23 cellular contexts compared by ENCODE assay signal in the genomic region with DNA sequence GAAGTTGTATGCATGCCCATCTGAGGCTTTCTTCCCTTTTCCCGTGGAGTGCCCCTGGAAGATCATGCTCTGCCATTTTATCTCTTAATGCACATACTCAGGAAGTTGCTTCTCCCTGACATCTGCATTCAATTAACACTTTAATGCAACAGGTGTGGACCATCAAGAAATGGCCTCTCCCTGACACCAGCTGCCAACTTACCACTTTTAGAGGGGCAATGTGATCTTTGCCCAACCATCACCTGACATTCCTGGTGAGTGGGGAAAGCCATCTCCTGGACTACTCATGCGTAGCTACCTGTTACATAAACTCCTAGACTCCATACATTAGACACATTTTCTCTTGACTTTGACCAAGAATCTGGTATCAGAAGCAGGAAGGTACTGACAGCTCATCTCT.
DNase-seq lines count a peak whose midpoint lies in the region; FAIRE-seq and TF ChIP-seq lines count a peak whose summit lies in the region.
"Had no signal": no experiment of that assay in that cellular context is flagged by ENCODE, and none has a peak within 500 bp of the region (broad histone marks: within the 10 kb centered on the region; RNA-seq: fewer than 3 reads in every experiment).

No MANE protein-coding gene starts in this region.

- CTCF ChIA-PET in H1 (lab: Charles Lee; ENCODE audit: partially characterized antibody): interaction anchor here (0.6 to 1.2 kb wide), 2 partner anchors 88 to 160 kb away, joined by 3 to 4 read pairs; no protein-coding TSS in a partner anchor

- TF ChIP-seq CTCF in H1 (IDR thresholded peaks at IDR 0.05; ENCODE audit: control extremely low read depth in 1 of 3, insufficient read depth in 1 of 3, low read depth in 1 of 3, low read length in 3 of 3) (no peak), endodermal cell (conservative IDR thresholded peaks at IDR 0.05) (no peak)

- H3K4me1 ChIP-seq in H1 (replicated peaks in 1 of 4; ENCODE audit: control insufficient read depth in 3 of 4, insufficient read depth in 4 of 4, low read length in 3 of 4) (peaks cover 0 to 7% (median 2%) of the 10 kb centered on the region in 4 experiments; a peak in 3 of 7 replicates), endodermal cell (ENCODE audit: control insufficient read depth, insufficient read depth, low read length) (no peaks in the 10 kb centered on the region)
- H3K4me1 ChIP-seq: A549; BE2C; BLaER1 treated with 17β-estradiol and CSF1 and Interleukin-3, amounts not matched to agents 10 nM and 100 nM; HAP-1 had no signal

- TF ChIP-seq RAD21 in H1 (IDR thresholded peaks at IDR 0.05 in 1 of 2, conservative IDR thresholded peaks at IDR 0.05 in 1 of 2; ENCODE audit: low read depth in 2 of 2, low read length in 2 of 2): no peak

- no peak overlapping the region for H2BK5ac ChIP-seq in H1 (ENCODE audit: low read depth, low read length)

- no peak overlapping the region for H3K4ac ChIP-seq in H1 (replicated peaks; ENCODE audit: insufficient read length, low read depth, low read length)

- H2BK12ac ChIP-seq in H1 (ENCODE audit: low read depth, low read length): no peak overlapping the region

- H3K4me3 Mint-ChIP-seq in endodermal cell: no peak overlapping the region
- H3K4me3 Mint-ChIP-seq: CD14-positive monocyte; CD4-positive, alpha-beta T cell; CD8-positive, alpha-beta memory T cell had no signal

- no peak for TF ChIP-seq EP300 in H1 (IDR thresholded peaks at IDR 0.05; ENCODE audit: borderline replicate concordance in 1 of 2, low read depth in 2 of 2, low read length in 2 of 2)

- H4K20me1 ChIP-seq in H1 (replicated peaks in 1 of 2; ENCODE audit: control insufficient read depth in 1 of 2, insufficient read depth in 2 of 2, low read length in 2 of 2): no peaks in the 10 kb centered on the region
- H4K20me1 ChIP-seq: BLaER1 treated with 17β-estradiol and CSF1 and Interleukin-3, amounts not matched to agents 10 nM and 100 nM had no signal

- H2AK5ac ChIP-seq in H1 (ENCODE audit: low read depth, low read length): no peak overlapping the region

- no peak overlapping the region for H3K18ac ChIP-seq in H1 (ENCODE audit: extremely low read depth, low read length)

- H3K14ac ChIP-seq in H1 (ENCODE audit: insufficient read length): no peak overlapping the region

- no peak overlapping the region for H2BK20ac ChIP-seq in H1 (ENCODE audit: low read length)

- H3K9ac ChIP-seq in H1 (replicated peaks in 1 of 4; ENCODE audit: extremely low read depth in 1 of 4, low read depth in 3 of 4, low read length in 3 of 4) (no peak overlapping the region), endodermal cell (ENCODE audit: extremely low read depth, low read length, poor library complexity, severe bottlenecking) (no peak overlapping the region)
- H3K9ac ChIP-seq: BLaER1 treated with 17β-estradiol and CSF1 and Interleukin-3, amounts not matched to agents 10 nM and 100 nM had no signal

- 56% methylated on average over 2 of the region's 2 CpGs; no CpG with 5 or more reads in 1 of the 2 experiments for WGBS in H1 (ENCODE audit: extremely low coverage in 1 of 2, insufficient coverage in 1 of 2, insufficient read length in 1 of 2, insufficient replicate concordance in 2 of 2, low coverage in 1 of 2, low lambda C conversion rate in 2 of 2, missing lambda C conversion rate in 1 of 2), 2 experiments
- WGBS in endodermal cell (ENCODE audit: insufficient coverage in 1 of 2, insufficient read length in 1 of 2), 2 experiments: 85% methylated on average over 2 of the region's 2 CpGs; no CpG with 5 or more reads in 1 of the 2 experiments

- no peak overlapping the region for H3K27ac ChIP-seq in H1 (ENCODE audit: low read depth, low read length)
- H3K27ac ChIP-seq in endodermal cell (ENCODE audit: low read depth, low read length): no peak overlapping the region
- H3K27ac ChIP-seq: A549; BLaER1 treated with 17β-estradiol and CSF1 and Interleukin-3, amounts not matched to agents 10 nM and 100 nM had no signal

- H4K91ac ChIP-seq in H1 (replicated peaks; ENCODE audit: insufficient read length, low read length): no peak overlapping the region

- H4K5ac ChIP-seq in H1 (ENCODE audit: insufficient read length, low read depth, low read length): no peak overlapping the region

- no peaks in the 10 kb centered on the region for H3K27me3 Mint-ChIP-seq in endodermal cell (ENCODE audit: insufficient read depth)
- H3K27me3 Mint-ChIP-seq: CD4-positive, alpha-beta T cell; CD8-positive, alpha-beta memory T cell had no signal

- H3K23me2 ChIP-seq in H1 (ENCODE audit: low read depth, low read length): no peaks in the 10 kb centered on the region

- H3K36me3 Mint-ChIP-seq in endodermal cell (ENCODE audit: low read depth): no peaks in the 10 kb centered on the region
- H3K36me3 Mint-ChIP-seq: CD14-positive monocyte had no signal

- H3K36me3 ChIP-seq in H1 (ENCODE audit: control insufficient read depth in 2 of 4, insufficient read depth in 4 of 4, low read length in 3 of 4) (no peaks in the 10 kb centered on the region), endodermal cell (ENCODE audit: control insufficient read depth, insufficient read depth, low read length) (no peaks in the 10 kb centered on the region)
- H3K36me3 ChIP-seq: BE2C; BLaER1 treated with 17β-estradiol and CSF1 and Interleukin-3, amounts not matched to agents 10 nM and 100 nM; HAP-1 had no signal

- 0 out of 2 replicates have a peak overlapping the region, but pooled peaks have one; percentile 58 for H2AFZ ChIP-seq in H1 (ENCODE audit: low read length)

- FAIRE-seq in HTR-8/SVneo (lab: Jason Lieb, UNC) (peak; percentile 26), H1 (lab: Jason Lieb, UNC) (no peak)
- FAIRE-seq: A549, D721Med, GM12878 had no signal

- H2BK15ac ChIP-seq in H1 (ENCODE audit: low read length): no peak overlapping the region

- H3K27ac Mint-ChIP-seq in endodermal cell: no peak overlapping the region
- H3K27ac Mint-ChIP-seq: CD14-positive monocyte; CD4-positive, alpha-beta T cell; CD8-positive, alpha-beta memory T cell had no signal

- H4K8ac ChIP-seq in H1 (ENCODE audit: extremely low read depth, insufficient read depth, low read length): no peak overlapping the region

- H2BK120ac ChIP-seq in H1 (replicated peaks; ENCODE audit: low read depth, low read length): no peak overlapping the region

- DNase-seq in NCI-H748 (lab: John Stamatoyannopoulos, UW; ENCODE audit: unreplicated experiment) (peak; percentile 56), NCI-H748 treated with DMSO at 0.1 percent for 48 hours (lab: John Stamatoyannopoulos, UW) (no peak), HTR-8/SVneo (ENCODE audit: insufficient read length, low spot score) (no peak), H1 (ENCODE audit: low read depth in 1 of 2, low spot score in 2 of 2) (no peak), GM19238 (ENCODE audit: insufficient read length, low spot score) (no peak), endodermal cell (no peak), NCI-H146 (lab: John Stamatoyannopoulos, UW) (no peak)
- DNase-seq: 8988T; ACHN; AML-193; BE2C; CD4-positive, alpha-beta T cell; CD8-positive, alpha-beta memory T cell; DMS 273 treated with DMSO at 0.1 percent for 48 hours; DMS79; EL; GDM1 had no signal

- H3K79me1 ChIP-seq in H1 (ENCODE audit: low read depth, low read length): no peaks in the 10 kb centered on the region

- no peaks in the 10 kb centered on the region for H3K79me2 ChIP-seq in H1 (ENCODE audit: control insufficient read depth in 1 of 2, insufficient read depth in 2 of 2, low read length in 2 of 2)

- H3K9me3 ChIP-seq in H1 (ENCODE audit: insufficient read depth in 2 of 2, low read depth in 1 of 2, low read length in 1 of 2) (no peaks in the 10 kb centered on the region), endodermal cell (ENCODE audit: control insufficient read depth, low read length) (peaks cover 4% of the 10 kb centered on the region)
- H3K9me3 ChIP-seq: BE2C, HAP-1 had no signal

- H3K9me3 Mint-ChIP-seq in endodermal cell: no peaks in the 10 kb centered on the region

- no peak overlapping the region for H3K23ac ChIP-seq in H1 (ENCODE audit: insufficient read length)

- H3K27me3 ChIP-seq in H1 (replicated peaks in 1 of 4; ENCODE audit: control insufficient read depth in 3 of 4, extremely low read depth in 1 of 4, insufficient read depth in 3 of 4, low read length in 3 of 4) (no peaks in the 10 kb centered on the region), endodermal cell (ENCODE audit: control insufficient read depth, insufficient read depth, low read length, poor library complexity, severe bottlenecking) (no peaks in the 10 kb centered on the region)
- H3K27me3 ChIP-seq: BE2C; BLaER1 treated with 17β-estradiol and CSF1 and Interleukin-3, amounts not matched to agents 10 nM and 100 nM had no signal

- H3K4me1 Mint-ChIP-seq in endodermal cell: no peaks in the 10 kb centered on the region
- H3K4me1 Mint-ChIP-seq: CD14-positive monocyte; CD8-positive, alpha-beta memory T cell had no signal

- POLR2A ChIA-PET in H1 (lab: Charles Lee; ENCODE audit: partially characterized antibody): no interaction called here

- H3K56ac ChIP-seq in H1 (replicated peaks; ENCODE audit: insufficient read length, low read depth, low read length): no peak overlapping the region

- no peak overlapping the region for H3K4me2 ChIP-seq in H1 (ENCODE audit: insufficient read depth in 1 of 2, low read depth in 2 of 2, low read length in 2 of 2)
- H3K4me2 ChIP-seq: A549; BLaER1 treated with 17β-estradiol and CSF1 and Interleukin-3, amounts not matched to agents 10 nM and 100 nM had no signal

- H3K4me3 ChIP-seq in H1 (ENCODE audit: extremely low read depth in 1 of 4, insufficient read depth in 2 of 4, low read depth in 3 of 4, low read length in 4 of 4) (no peak overlapping the region), endodermal cell (ENCODE audit: low read length) (no peak overlapping the region)
- H3K4me3 ChIP-seq: A549; BLaER1 treated with 17β-estradiol and CSF1 and Interleukin-3, amounts not matched to agents 10 nM and 100 nM; GM12878; HAP-1 had no signal

- no peak for TF ChIP-seq POLR2A in H1 (IDR thresholded peaks at IDR 0.05; ENCODE audit: control extremely low read depth in 1 of 2, low read depth in 2 of 2, low read length in 2 of 2)

TF ChIP-seq in H1, 55 proteins besides CTCF, POLR2A, EP300 and RAD21 (continues in another document):
- peak; percentile 73; the same call in 1 of the 2 replicates for TF ChIP-seq TCF12 (IDR thresholded peaks at IDR 0.05; ENCODE audit: low read depth, low read length)
- TF ChIP-seq SIX5 (IDR thresholded peaks at IDR 0.05; ENCODE audit: low read depth, low read length): no peak
- TF ChIP-seq TBP (IDR thresholded peaks at IDR 0.05; ENCODE audit: low read depth, low read length): no peak
- no peak for TF ChIP-seq POLR2AphosphoS5 (IDR thresholded peaks at IDR 0.05; ENCODE audit: low read depth, low read length)
